Comparison of ENCODE assay signal across 1 cellular context in the genomic region with DNA sequence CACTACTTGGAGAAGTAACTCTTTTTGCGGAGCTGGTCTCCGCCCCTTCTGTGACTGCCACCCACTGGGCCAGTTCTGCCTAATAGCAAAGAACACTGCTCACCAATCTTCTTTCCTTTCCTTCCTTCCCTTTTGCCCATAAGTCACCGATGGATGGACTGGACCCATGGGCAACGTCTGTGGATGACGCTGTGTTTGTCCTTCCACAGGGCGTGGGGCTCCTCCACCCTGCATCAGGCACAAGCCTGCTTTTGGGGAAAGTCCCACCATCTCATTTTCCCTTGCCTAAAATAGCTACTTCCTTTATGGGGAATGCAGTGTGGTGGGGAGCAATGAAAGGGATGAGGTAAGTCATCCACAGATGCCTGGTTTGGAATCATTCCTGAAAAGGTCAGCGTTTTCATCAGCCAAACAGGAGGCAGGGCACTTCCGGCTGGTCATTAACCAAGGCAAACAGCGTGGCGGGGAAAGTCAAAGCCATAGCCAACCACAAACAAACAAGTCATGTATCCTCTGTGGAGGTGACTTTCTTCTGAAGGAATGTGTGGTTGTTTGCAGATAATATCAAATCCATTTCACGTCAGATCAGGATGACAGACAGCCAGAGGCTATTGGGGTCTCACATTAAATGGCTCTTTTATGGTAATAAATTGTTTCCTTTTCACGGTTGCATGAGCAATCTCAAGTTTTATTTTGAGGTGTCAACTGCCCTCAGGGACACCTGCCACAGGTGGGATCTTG.
TF ChIP-seq lines count a peak whose summit lies in the region.

No MANE protein-coding gene starts in this region.

TF ChIP-seq in HepG2, 621 proteins besides CTCF, POLR2A, EP300 and RAD21 (continued from another document and continues in another):
- TF ChIP-seq, protein P1, sequence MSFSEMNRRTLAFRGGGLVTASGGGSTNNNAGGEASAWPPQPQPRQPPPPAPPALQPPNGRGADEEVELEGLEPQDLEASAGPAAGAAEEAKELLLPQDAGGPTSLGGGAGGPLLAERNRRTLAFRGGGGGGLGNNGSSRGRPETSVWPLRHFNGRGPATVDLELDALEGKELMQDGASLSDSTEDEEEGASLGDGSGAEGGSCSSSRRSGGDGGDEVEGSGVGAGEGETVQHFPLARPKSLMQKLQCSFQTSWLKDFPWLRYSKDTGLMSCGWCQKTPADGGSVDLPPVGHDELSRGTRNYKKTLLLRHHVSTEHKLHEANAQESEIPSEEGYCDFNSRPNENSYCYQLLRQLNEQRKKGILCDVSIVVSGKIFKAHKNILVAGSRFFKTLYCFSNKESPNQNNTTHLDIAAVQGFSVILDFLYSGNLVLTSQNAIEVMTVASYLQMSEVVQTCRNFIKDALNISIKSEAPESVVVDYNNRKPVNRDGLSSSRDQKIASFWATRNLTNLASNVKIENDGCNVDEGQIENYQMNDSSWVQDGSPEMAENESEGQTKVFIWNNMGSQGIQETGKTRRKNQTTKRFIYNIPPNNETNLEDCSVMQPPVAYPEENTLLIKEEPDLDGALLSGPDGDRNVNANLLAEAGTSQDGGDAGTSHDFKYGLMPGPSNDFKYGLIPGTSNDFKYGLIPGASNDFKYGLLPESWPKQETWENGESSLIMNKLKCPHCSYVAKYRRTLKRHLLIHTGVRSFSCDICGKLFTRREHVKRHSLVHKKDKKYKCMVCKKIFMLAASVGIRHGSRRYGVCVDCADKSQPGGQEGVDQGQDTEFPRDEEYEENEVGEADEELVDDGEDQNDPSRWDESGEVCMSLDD (CRISPR knock-in tag; IDR thresholded peaks at IDR 0.05; ENCODE audit: borderline replicate concordance): peak; percentile 38; the same call in 1 of the 2 replicates
- TF ChIP-seq NPAS2 (CRISPR knock-in tag; IDR thresholded peaks at IDR 0.05; ENCODE audit: borderline replicate concordance): no peak
- TF ChIP-seq ZNF749 (CRISPR knock-in tag; IDR thresholded peaks at IDR 0.05; ENCODE audit: borderline replicate concordance): peak; percentile 46; the same call in 1 of the 2 replicates
- TF ChIP-seq, protein P2, sequence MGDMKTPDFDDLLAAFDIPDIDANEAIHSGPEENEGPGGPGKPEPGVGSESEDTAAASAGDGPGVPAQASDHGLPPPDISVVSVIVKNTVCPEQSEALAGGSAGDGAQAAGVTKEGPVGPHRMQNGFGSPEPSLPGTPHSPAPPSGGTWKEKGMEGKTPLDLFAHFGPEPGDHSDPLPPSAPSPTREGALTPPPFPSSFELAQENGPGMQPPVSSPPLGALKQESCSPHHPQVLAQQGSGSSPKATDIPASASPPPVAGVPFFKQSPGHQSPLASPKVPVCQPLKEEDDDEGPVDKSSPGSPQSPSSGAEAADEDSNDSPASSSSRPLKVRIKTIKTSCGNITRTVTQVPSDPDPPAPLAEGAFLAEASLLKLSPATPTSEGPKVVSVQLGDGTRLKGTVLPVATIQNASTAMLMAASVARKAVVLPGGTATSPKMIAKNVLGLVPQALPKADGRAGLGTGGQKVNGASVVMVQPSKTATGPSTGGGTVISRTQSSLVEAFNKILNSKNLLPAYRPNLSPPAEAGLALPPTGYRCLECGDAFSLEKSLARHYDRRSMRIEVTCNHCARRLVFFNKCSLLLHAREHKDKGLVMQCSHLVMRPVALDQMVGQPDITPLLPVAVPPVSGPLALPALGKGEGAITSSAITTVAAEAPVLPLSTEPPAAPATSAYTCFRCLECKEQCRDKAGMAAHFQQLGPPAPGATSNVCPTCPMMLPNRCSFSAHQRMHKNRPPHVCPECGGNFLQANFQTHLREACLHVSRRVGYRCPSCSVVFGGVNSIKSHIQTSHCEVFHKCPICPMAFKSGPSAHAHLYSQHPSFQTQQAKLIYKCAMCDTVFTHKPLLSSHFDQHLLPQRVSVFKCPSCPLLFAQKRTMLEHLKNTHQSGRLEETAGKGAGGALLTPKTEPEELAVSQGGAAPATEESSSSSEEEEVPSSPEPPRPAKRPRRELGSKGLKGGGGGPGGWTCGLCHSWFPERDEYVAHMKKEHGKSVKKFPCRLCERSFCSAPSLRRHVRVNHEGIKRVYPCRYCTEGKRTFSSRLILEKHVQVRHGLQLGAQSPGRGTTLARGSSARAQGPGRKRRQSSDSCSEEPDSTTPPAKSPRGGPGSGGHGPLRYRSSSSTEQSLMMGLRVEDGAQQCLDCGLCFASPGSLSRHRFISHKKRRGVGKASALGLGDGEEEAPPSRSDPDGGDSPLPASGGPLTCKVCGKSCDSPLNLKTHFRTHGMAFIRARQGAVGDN (CRISPR knock-in tag; IDR thresholded peaks at IDR 0.05): no peak
- TF ChIP-seq, protein P3, sequence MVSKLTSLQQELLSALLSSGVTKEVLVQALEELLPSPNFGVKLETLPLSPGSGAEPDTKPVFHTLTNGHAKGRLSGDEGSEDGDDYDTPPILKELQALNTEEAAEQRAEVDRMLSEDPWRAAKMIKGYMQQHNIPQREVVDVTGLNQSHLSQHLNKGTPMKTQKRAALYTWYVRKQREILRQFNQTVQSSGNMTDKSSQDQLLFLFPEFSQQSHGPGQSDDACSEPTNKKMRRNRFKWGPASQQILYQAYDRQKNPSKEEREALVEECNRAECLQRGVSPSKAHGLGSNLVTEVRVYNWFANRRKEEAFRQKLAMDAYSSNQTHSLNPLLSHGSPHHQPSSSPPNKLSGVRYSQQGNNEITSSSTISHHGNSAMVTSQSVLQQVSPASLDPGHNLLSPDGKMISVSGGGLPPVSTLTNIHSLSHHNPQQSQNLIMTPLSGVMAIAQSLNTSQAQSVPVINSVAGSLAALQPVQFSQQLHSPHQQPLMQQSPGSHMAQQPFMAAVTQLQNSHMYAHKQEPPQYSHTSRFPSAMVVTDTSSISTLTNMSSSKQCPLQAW (CRISPR knock-in tag; IDR thresholded peaks at IDR 0.05): peak; percentile 80
- TF ChIP-seq, protein P4, sequence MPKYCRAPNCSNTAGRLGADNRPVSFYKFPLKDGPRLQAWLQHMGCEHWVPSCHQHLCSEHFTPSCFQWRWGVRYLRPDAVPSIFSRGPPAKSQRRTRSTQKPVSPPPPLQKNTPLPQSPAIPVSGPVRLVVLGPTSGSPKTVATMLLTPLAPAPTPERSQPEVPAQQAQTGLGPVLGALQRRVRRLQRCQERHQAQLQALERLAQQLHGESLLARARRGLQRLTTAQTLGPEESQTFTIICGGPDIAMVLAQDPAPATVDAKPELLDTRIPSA (CRISPR knock-in tag; IDR thresholded peaks at IDR 0.05; ENCODE audit: borderline replicate concordance): no peak
- no peak for TF ChIP-seq ZFP82 (CRISPR knock-in tag; IDR thresholded peaks at IDR 0.05; ENCODE audit: borderline replicate concordance)
- TF ChIP-seq HNF4A (CRISPR knock-in tag; IDR thresholded peaks at IDR 0.05): peak; percentile 85
- peak; percentile 98 for TF ChIP-seq TCF7 (IDR thresholded peaks at IDR 0.05; ENCODE audit: low read depth)
- TF ChIP-seq, protein P5, sequence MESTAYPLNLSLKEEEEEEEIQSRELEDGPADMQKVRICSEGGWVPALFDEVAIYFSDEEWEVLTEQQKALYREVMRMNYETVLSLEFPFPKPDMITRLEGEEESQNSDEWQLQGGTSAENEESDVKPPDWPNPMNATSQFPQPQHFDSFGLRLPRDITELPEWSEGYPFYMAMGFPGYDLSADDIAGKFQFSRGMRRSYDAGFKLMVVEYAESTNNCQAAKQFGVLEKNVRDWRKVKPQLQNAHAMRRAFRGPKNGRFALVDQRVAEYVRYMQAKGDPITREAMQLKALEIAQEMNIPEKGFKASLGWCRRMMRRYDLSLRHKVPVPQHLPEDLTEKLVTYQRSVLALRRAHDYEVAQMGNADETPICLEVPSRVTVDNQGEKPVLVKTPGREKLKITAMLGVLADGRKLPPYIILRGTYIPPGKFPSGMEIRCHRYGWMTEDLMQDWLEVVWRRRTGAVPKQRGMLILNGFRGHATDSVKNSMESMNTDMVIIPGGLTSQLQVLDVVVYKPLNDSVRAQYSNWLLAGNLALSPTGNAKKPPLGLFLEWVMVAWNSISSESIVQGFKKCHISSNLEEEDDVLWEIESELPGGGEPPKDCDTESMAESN (CRISPR knock-in tag; conservative IDR thresholded peaks at IDR 0.05): no peak; the same call in 1 of the 2 replicates
- peak; percentile 88; the same call in 1 of the 2 replicates for TF ChIP-seq NKX3-1 (CRISPR knock-in tag; IDR thresholded peaks at IDR 0.05)
- peak; percentile 70 for TF ChIP-seq ESRRA (CRISPR knock-in tag; IDR thresholded peaks at IDR 0.05; ENCODE audit: low read depth)
- TF ChIP-seq CREB1 (IDR thresholded peaks at IDR 0.05): peak; percentile 73
- peak; percentile 88 for TF ChIP-seq CREB1 (CRISPR knock-in tag; IDR thresholded peaks at IDR 0.05)
- no peak; the same call in 1 of the 2 replicates for TF ChIP-seq ZNF431 (CRISPR knock-in tag; IDR thresholded peaks at IDR 0.05; ENCODE audit: borderline replicate concordance, low read depth)
- TF ChIP-seq ISX (CRISPR knock-in tag; conservative IDR thresholded peaks at IDR 0.05): no peak
- TF ChIP-seq ZSCAN25 (CRISPR knock-in tag; IDR thresholded peaks at IDR 0.05): no peak
- 0 out of 2 replicates have a peak, but pooled peaks have one; percentile 53 for TF ChIP-seq ZNF501 (CRISPR knock-in tag; IDR thresholded peaks at IDR 0.05)
- TF ChIP-seq, protein P6, sequence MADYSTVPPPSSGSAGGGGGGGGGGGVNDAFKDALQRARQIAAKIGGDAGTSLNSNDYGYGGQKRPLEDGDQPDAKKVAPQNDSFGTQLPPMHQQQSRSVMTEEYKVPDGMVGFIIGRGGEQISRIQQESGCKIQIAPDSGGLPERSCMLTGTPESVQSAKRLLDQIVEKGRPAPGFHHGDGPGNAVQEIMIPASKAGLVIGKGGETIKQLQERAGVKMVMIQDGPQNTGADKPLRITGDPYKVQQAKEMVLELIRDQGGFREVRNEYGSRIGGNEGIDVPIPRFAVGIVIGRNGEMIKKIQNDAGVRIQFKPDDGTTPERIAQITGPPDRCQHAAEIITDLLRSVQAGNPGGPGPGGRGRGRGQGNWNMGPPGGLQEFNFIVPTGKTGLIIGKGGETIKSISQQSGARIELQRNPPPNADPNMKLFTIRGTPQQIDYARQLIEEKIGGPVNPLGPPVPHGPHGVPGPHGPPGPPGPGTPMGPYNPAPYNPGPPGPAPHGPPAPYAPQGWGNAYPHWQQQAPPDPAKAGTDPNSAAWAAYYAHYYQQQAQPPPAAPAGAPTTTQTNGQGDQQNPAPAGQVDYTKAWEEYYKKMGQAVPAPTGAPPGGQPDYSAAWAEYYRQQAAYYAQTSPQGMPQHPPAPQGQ (CRISPR knock-in tag; IDR thresholded peaks at IDR 0.05; ENCODE audit: borderline replicate concordance): no peak
- peak; percentile 30; the same call in 1 of the 2 replicates for TF ChIP-seq ATF7 (IDR thresholded peaks at IDR 0.05)
- TF ChIP-seq ATF7 (CRISPR knock-in tag; IDR thresholded peaks at IDR 0.05): peak; percentile 96
- TF ChIP-seq, protein P7, sequence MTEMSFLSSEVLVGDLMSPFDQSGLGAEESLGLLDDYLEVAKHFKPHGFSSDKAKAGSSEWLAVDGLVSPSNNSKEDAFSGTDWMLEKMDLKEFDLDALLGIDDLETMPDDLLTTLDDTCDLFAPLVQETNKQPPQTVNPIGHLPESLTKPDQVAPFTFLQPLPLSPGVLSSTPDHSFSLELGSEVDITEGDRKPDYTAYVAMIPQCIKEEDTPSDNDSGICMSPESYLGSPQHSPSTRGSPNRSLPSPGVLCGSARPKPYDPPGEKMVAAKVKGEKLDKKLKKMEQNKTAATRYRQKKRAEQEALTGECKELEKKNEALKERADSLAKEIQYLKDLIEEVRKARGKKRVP (CRISPR knock-in tag; IDR thresholded peaks at IDR 0.05): peak in 1 of 2 experiments; percentile 99; a peak in 2 of 4 replicates
- TF ChIP-seq, protein P8, sequence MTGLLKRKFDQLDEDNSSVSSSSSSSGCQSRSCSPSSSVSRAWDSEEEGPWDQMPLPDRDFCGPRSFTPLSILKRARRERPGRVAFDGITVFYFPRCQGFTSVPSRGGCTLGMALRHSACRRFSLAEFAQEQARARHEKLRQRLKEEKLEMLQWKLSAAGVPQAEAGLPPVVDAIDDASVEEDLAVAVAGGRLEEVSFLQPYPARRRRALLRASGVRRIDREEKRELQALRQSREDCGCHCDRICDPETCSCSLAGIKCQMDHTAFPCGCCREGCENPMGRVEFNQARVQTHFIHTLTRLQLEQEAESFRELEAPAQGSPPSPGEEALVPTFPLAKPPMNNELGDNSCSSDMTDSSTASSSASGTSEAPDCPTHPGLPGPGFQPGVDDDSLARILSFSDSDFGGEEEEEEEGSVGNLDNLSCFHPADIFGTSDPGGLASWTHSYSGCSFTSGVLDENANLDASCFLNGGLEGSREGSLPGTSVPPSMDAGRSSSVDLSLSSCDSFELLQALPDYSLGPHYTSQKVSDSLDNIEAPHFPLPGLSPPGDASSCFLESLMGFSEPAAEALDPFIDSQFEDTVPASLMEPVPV (CRISPR knock-in tag; IDR thresholded peaks at IDR 0.05): peak; percentile 45
- no peak for TF ChIP-seq AGO1 (IDR thresholded peaks at IDR 0.05; ENCODE audit: low read depth, low read length, poor library complexity, severe bottlenecking)
- TF ChIP-seq ISL2 (CRISPR knock-in tag; IDR thresholded peaks at IDR 0.05): peak; percentile 97
- TF ChIP-seq XBP1 (CRISPR knock-in tag; IDR thresholded peaks at IDR 0.05): no peak; the same call in 1 of the 2 replicates
- TF ChIP-seq MIER2 (CRISPR knock-in tag; IDR thresholded peaks at IDR 0.05): 0 out of 2 replicates have a peak, but pooled peaks have one; percentile 42
- TF ChIP-seq, protein P9, sequence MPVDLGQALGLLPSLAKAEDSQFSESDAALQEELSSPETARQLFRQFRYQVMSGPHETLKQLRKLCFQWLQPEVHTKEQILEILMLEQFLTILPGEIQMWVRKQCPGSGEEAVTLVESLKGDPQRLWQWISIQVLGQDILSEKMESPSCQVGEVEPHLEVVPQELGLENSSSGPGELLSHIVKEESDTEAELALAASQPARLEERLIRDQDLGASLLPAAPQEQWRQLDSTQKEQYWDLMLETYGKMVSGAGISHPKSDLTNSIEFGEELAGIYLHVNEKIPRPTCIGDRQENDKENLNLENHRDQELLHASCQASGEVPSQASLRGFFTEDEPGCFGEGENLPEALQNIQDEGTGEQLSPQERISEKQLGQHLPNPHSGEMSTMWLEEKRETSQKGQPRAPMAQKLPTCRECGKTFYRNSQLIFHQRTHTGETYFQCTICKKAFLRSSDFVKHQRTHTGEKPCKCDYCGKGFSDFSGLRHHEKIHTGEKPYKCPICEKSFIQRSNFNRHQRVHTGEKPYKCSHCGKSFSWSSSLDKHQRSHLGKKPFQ (CRISPR knock-in tag; IDR thresholded peaks at IDR 0.05; ENCODE audit: insufficient replicate concordance): no peak
- TF ChIP-seq ZNF761 (CRISPR knock-in tag; conservative IDR thresholded peaks at IDR 0.05): 0 out of 2 replicates have a peak, but pooled peaks have one; percentile 17
- TF ChIP-seq NR2C2 (CRISPR knock-in tag; IDR thresholded peaks at IDR 0.05; ENCODE audit: borderline replicate concordance): peak; percentile 81
- TF ChIP-seq ZNF329 (CRISPR knock-in tag; IDR thresholded peaks at IDR 0.05; ENCODE audit: low read depth): no peak; the same call in 1 of the 2 replicates
- TF ChIP-seq SETDB1 (CRISPR knock-in tag; IDR thresholded peaks at IDR 0.05; ENCODE audit: borderline replicate concordance): no peak
- TF ChIP-seq, protein P10, sequence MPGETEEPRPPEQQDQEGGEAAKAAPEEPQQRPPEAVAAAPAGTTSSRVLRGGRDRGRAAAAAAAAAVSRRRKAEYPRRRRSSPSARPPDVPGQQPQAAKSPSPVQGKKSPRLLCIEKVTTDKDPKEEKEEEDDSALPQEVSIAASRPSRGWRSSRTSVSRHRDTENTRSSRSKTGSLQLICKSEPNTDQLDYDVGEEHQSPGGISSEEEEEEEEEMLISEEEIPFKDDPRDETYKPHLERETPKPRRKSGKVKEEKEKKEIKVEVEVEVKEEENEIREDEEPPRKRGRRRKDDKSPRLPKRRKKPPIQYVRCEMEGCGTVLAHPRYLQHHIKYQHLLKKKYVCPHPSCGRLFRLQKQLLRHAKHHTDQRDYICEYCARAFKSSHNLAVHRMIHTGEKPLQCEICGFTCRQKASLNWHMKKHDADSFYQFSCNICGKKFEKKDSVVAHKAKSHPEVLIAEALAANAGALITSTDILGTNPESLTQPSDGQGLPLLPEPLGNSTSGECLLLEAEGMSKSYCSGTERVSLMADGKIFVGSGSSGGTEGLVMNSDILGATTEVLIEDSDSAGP (CRISPR knock-in tag; IDR thresholded peaks at IDR 0.05; ENCODE audit: borderline replicate concordance): peak; percentile 61
